Comparison of ENCODE assay signal across 15 cellular contexts in genomic region chr14:64997108-64997794, GRCh38. TPM values are rescaled to one million over a fixed set of nuclear protein-coding genes. Genes with fewer than 3 reads are reported as not detected.
DNase-seq lines count a peak whose midpoint lies in the region; ATAC-seq and TF ChIP-seq lines count a peak whose summit lies in the region.
"Had no signal": no experiment of that assay in that cellular context is flagged by ENCODE, and none has a peak within 500 bp of the region (broad histone marks: within the 10 kb centered on the region; RNA-seq: fewer than 3 reads in every experiment).

No MANE protein-coding gene starts in this region.

- H3K79me2 ChIP-seq in GM23338 (replicated peaks; ENCODE audit: insufficient read depth): peaks cover 8% of the 10 kb centered on the region; the same call in 1 of the 2 replicates

- H3K4me2 ChIP-seq in GM23338: no peak overlapping the region

- H3K9me3 Mint-ChIP-seq in CD4-positive, alpha-beta memory T cell: no peaks in the 10 kb centered on the region
- no peaks in the 10 kb centered on the region for H3K9me3 Mint-ChIP-seq in GM23338
- no peaks in the 10 kb centered on the region; the same call in 1 of the 2 replicates for H3K9me3 Mint-ChIP-seq in WTC11
- no peaks in the 10 kb centered on the region for H3K9me3 Mint-ChIP-seq in progenitor cell of endocrine pancreas (ENCODE audit: low read depth)
- H3K9me3 Mint-ChIP-seq: activated T-helper 1 cell treated with anti-CD3 and anti-CD28 coated beads, Interleukin-12 subunit alpha, Interleukin-12 subunit beta, Interleukin-2, Interleukin-4 antibody, amounts not matched to agents 30 ng/mL and 10 ng/mL and 1 ng/mL, durations not matched to agents 14 hours and 24 hours and 36 hours had no signal

- no peaks in the 10 kb centered on the region for H3K4me1 ChIP-seq in CD4-positive, alpha-beta memory T cell (ENCODE audit: insufficient read depth, low read length)
- H3K4me1 ChIP-seq in GM23338 (ENCODE audit: insufficient read depth): peaks cover 7% of the 10 kb centered on the region
- H3K4me1 ChIP-seq: lower lobe of right lung had no signal

- H3K27ac Mint-ChIP-seq in CD4-positive, alpha-beta memory T cell: peak overlapping the region in 6 of 7 donors; percentile 15 to 76 (median 70)
- H3K27ac Mint-ChIP-seq in GM23338: no peak overlapping the region
- 0 out of 2 replicates have a peak overlapping the region, but pooled peaks have one; percentile 42 for H3K27ac Mint-ChIP-seq in WTC11
- H3K27ac Mint-ChIP-seq in progenitor cell of endocrine pancreas: no peak overlapping the region
- H3K27ac Mint-ChIP-seq: activated T-helper 1 cell treated with anti-CD3 and anti-CD28 coated beads, Interleukin-12 subunit alpha, Interleukin-12 subunit beta, Interleukin-2, Interleukin-4 antibody, amounts not matched to agents 30 ng/mL and 10 ng/mL and 1 ng/mL, durations not matched to agents 14 hours and 24 hours and 36 hours had no signal

- H3K27me3 Mint-ChIP-seq in CD4-positive, alpha-beta memory T cell: no peaks in the 10 kb centered on the region
- H3K27me3 Mint-ChIP-seq in GM23338 (ENCODE audit: insufficient read depth, low read depth, poor library complexity): peaks cover 1% of the 10 kb centered on the region
- no peaks in the 10 kb centered on the region for H3K27me3 Mint-ChIP-seq in WTC11 (ENCODE audit: low read depth)
- no peaks in the 10 kb centered on the region for H3K27me3 Mint-ChIP-seq in progenitor cell of endocrine pancreas

- H3K27me3 ChIP-seq in CD4-positive, alpha-beta memory T cell (ENCODE audit: insufficient read depth, low read length): no peaks in the 10 kb centered on the region
- no peaks in the 10 kb centered on the region for H3K27me3 ChIP-seq in GM23338 (ENCODE audit: insufficient read depth)

- ATAC-seq in GM23338: peak; percentile 85
- ATAC-seq in WTC11: peak; percentile 84
- ATAC-seq in left colon: peak; percentile 72
- no peak for ATAC-seq in left cardiac atrium
- no peak for ATAC-seq in GM21367 (IDR thresholded peaks at IDR 0.05; ENCODE audit: unreplicated experiment)
- ATAC-seq in GM18502 (IDR thresholded peaks at IDR 0.05; ENCODE audit: poor library complexity, unreplicated experiment): no peak
- ATAC-seq: lower lobe of right lung had no signal

- no peaks in the 10 kb centered on the region for H3F3A ChIP-seq in GM23338 (replicated peaks; ENCODE audit: low read depth)

- H3K4me3 ChIP-seq in CD4-positive, alpha-beta memory T cell (ENCODE audit: low read length in 2 of 2): no peak overlapping the region
- no peak overlapping the region for H3K4me3 ChIP-seq in GM23338
- H3K4me3 ChIP-seq: lower lobe of right lung had no signal

- POLR2A ChIA-PET in CD4-positive, alpha-beta memory T cell (lab: Charles Lee; ENCODE audit: partially characterized antibody): interaction anchor here (2.5 kb wide), 1 partner anchor 10 kb away, joined by 10 read pairs; the partner anchor contains the start of gene FNTB
- POLR2A ChIA-PET in WTC11 (lab: Charles Lee): no interaction called here

- TF ChIP-seq CTCF in GM23338 (conservative IDR thresholded peaks at IDR 0.05; ENCODE audit: low read depth in 2 of 2) (no peak), WTC11 (IDR thresholded peaks at IDR 0.05) (no peak), progenitor cell of endocrine pancreas (IDR thresholded peaks at IDR 0.05; ENCODE audit: unreplicated experiment) (no peak)

- peak in 4 of 5 donors; percentile 31 to 44 (median 38) for DNase-seq in CD4-positive, alpha-beta memory T cell
- DNase-seq in GM23338 (ENCODE audit: low spot score) (peak; percentile 50), WTC11 (ENCODE audit: low spot score) (no peak), left colon (no peak), progenitor cell of endocrine pancreas (ENCODE audit: low spot score, unreplicated experiment) (no peak), left cardiac atrium (no peak)
- DNase-seq: cerebellar nuclear complex; lower lobe of right lung; NCI-H1105 treated with DMSO at 0.1 percent for 48 hours; NK-92 treated with Interleukin-12 subunit alpha and Interleukin-12 subunit beta, amount 100 ng/mL, for 24 hours; T1000 had no signal

- no peak overlapping the region for H3K27ac ChIP-seq in CD4-positive, alpha-beta memory T cell (ENCODE audit: low read depth, low read length)
- H3K27ac ChIP-seq in GM23338 (ENCODE audit: low read depth): 0 out of 2 replicates have a peak overlapping the region, but pooled peaks have one; percentile 20
- H3K27ac ChIP-seq: lower lobe of right lung had no signal

- intact Hi-C loops in CD4-positive, alpha-beta memory T cell (cut with micrococcal nuclease): no loop called here
- intact Hi-C loops in left colon (cut with DNase I, micrococcal nuclease): no loop called here
- intact Hi-C loops in left cardiac atrium (cut with DNase I): no loop called here

- no peaks in the 10 kb centered on the region for H4K20me1 ChIP-seq in GM23338 (replicated peaks; ENCODE audit: insufficient read depth)

- no peak overlapping the region for H2AFZ ChIP-seq in GM23338

- no peaks in the 10 kb centered on the region for H3K36me3 Mint-ChIP-seq in CD4-positive, alpha-beta memory T cell
- H3K36me3 Mint-ChIP-seq in GM23338 (ENCODE audit: low read depth) (no peaks in the 10 kb centered on the region), WTC11 (0 out of 2 replicates have a peak, but pooled peaks cover 4% of the 10 kb centered on the region), progenitor cell of endocrine pancreas (ENCODE audit: insufficient read depth) (no peaks in the 10 kb centered on the region)

- H3K36me3 ChIP-seq in CD4-positive, alpha-beta memory T cell (ENCODE audit: insufficient read depth, low read length): no peaks in the 10 kb centered on the region
- H3K36me3 ChIP-seq in GM23338 (ENCODE audit: insufficient read depth): no peaks in the 10 kb centered on the region
- H3K36me3 ChIP-seq: lower lobe of right lung had no signal

- H3K4me3 Mint-ChIP-seq in CD4-positive, alpha-beta memory T cell: peak overlapping the region in 6 of 8 donors; percentile 74 to 91 (median 86)
- H3K4me3 Mint-ChIP-seq in GM23338 (no peak overlapping the region), WTC11 (no peak overlapping the region), progenitor cell of endocrine pancreas (ENCODE audit: low read depth) (no peak overlapping the region)
- H3K4me3 Mint-ChIP-seq: activated T-helper 1 cell treated with anti-CD3 and anti-CD28 coated beads, Interleukin-12 subunit alpha, Interleukin-12 subunit beta, Interleukin-2, Interleukin-4 antibody, amounts not matched to agents 30 ng/mL and 10 ng/mL and 1 ng/mL, durations not matched to agents 14 hours and 24 hours and 36 hours had no signal

- peaks cover 5 to 26% (median 11%) of the 10 kb centered on the region in 4 donors for H3K4me1 Mint-ChIP-seq in CD4-positive, alpha-beta memory T cell
- H3K4me1 Mint-ChIP-seq in GM23338 (peaks cover 13% of the 10 kb centered on the region), WTC11 (peaks cover 27% of the 10 kb centered on the region), progenitor cell of endocrine pancreas (ENCODE audit: low read depth) (peaks cover 4% of the 10 kb centered on the region)

- CTCF ChIA-PET in CD4-positive, alpha-beta memory T cell (lab: Charles Lee; ENCODE audit: partially characterized antibody): interaction anchor here (0.5 to 1.1 kb wide), 2 partner anchors 10 to 309 kb away, joined by 3 read pairs; no protein-coding TSS in a partner anchor
- CTCF ChIA-PET in WTC11 (lab: Charles Lee): interaction anchor here (1.4 kb wide), 1 partner anchor 22 kb away, joined by 4 read pairs; no protein-coding TSS in a partner anchor

- H3K9me2 ChIP-seq in GM23338 (ENCODE audit: insufficient read depth): no peaks in the 10 kb centered on the region

- H3K9me3 ChIP-seq in CD4-positive, alpha-beta memory T cell (ENCODE audit: control insufficient read depth in 1 of 2, low read length in 2 of 2): no peaks in the 10 kb centered on the region
- H3K9me3 ChIP-seq: lower lobe of right lung had no signal

TF ChIP-seq in GM23338, 12 proteins besides CTCF, POLR2A, EP300 and RAD21 (continues in another document):
- TF ChIP-seq NANOG (IDR thresholded peaks at IDR 0.05; ENCODE audit: borderline replicate concordance): no peak

TF ChIP-seq in WTC11, 78 proteins besides CTCF, POLR2A, EP300 and RAD21 (continues in another document):
- TF ChIP-seq SOX15 (CRISPR knock-in tag; IDR thresholded peaks at IDR 0.05) (no peak), TCF7 (CRISPR knock-in tag; IDR thresholded peaks at IDR 0.05; ENCODE audit: low read depth) (no peak), ESRRA (CRISPR knock-in tag; IDR thresholded peaks at IDR 0.05; ENCODE audit: borderline replicate concordance) (no peak), FOXK1 (CRISPR knock-in tag; IDR thresholded peaks at IDR 0.05) (no peak)

RNA-seq across cellular contexts. Expression of gene FNTB, which starts 10.6 kb away (rescaled TPM):
- total RNA-seq in CD4-positive, alpha-beta memory T cell: 10 to 100 TPM; 12.1 to 13.6 TPM
- 10 to 100 TPM in 1 of 2 donors, 1 to 10 TPM in 1; 4.5 to 11.6 TPM for polyA plus RNA-seq in CD4-positive, alpha-beta memory T cell
- total RNA-seq in GM23338 (2014; rRNA removed; shearing (Covaris generic)): 10.7 and 12.5 TPM in 2 replicates
- polyA plus RNA-seq in GM23338 (2016; fragmentation: Nextera tagmentation; extraction: Ambion mirVana): 7.8 and 8.6 TPM in 2 replicates
- 14.2 to 18.2 TPM (median 17.3 TPM) in 3 replicates for total RNA-seq in WTC11 (2021)
- total RNA-seq in left colon: 10 to 100 TPM; 11.0 to 14.2 TPM
- 20.2 and 22.4 TPM in 2 replicates for total RNA-seq in progenitor cell of endocrine pancreas
- 10 to 100 TPM; 13.1 to 15.9 TPM for total RNA-seq in left cardiac atrium

RNA-seq across cellular contexts. Expression of gene RAB15, which starts 25.1 kb away (rescaled TPM):
- 1 to 10 TPM; 5.2 to 5.4 TPM for total RNA-seq in CD4-positive, alpha-beta memory T cell
- 1 to 10 TPM; 2.3 to 6.7 TPM for polyA plus RNA-seq in CD4-positive, alpha-beta memory T cell
- total RNA-seq in GM23338 (2014; rRNA removed; shearing (Covaris generic)): 43.3 and 47.3 TPM in 2 replicates
- polyA plus RNA-seq in GM23338 (2016; fragmentation: Nextera tagmentation; extraction: Ambion mirVana): 17.4 and 20.0 TPM in 2 replicates
- 38.4 to 49.1 TPM (median 38.6 TPM) in 3 replicates for total RNA-seq in WTC11 (2021)
- 10 to 100 TPM; 25.9 to 40.3 TPM for total RNA-seq in left colon
- 27.6 and 28.6 TPM in 2 replicates for total RNA-seq in progenitor cell of endocrine pancreas
- total RNA-seq in left cardiac atrium: 10 to 100 TPM; 12.9 to 51.4 TPM

RNA-seq across cellular contexts. Expression of gene GPX2, which starts 54.7 kb away (rescaled TPM):
- total RNA-seq in CD4-positive, alpha-beta memory T cell: not detected
- polyA plus RNA-seq in CD4-positive, alpha-beta memory T cell: not detected
- total RNA-seq in GM23338 (2014; rRNA removed; shearing (Covaris generic)): 1.8 and 2.2 TPM in 2 replicates
- polyA plus RNA-seq in GM23338 (2016; fragmentation: Nextera tagmentation; extraction: Ambion mirVana): 0.78 TPM in 2 replicates
- total RNA-seq in WTC11 (2021) (0.80 to 1.5 TPM (median 1.0 TPM) in 3 replicates), left colon (100 to 1,000 TPM; 172 to 672 TPM), progenitor cell of endocrine pancreas (11.0 and 13.9 TPM in 2 replicates), left cardiac atrium (not detected)
- total RNA-seq: activated T-helper 1 cell treated with anti-CD3 and anti-CD28 coated beads, Interleukin-12 subunit alpha, Interleukin-12 subunit beta, Interleukin-2, Interleukin-4 antibody, amounts not matched to agents 30 ng/mL and 10 ng/mL and 1 ng/mL, durations not matched to agents 14 hours and 24 hours and 36 hours; frontal cortex; lower lobe of right lung had no signal

Comparison
In these comparisons a context has a peak if more than half of its experiments do, and no peak if none do; other contexts are left out.
1. DNase-seq: peak in CD4-positive, alpha-beta memory T cell (4 of 5) and GM23338 (single experiment); none in WTC11 (single experiment), left colon (0 of 2), progenitor cell of endocrine pancreas (single experiment) and left cardiac atrium (single experiment).
2. H3K27ac Mint-ChIP-seq: peak in CD4-positive, alpha-beta memory T cell (6 of 7) and WTC11 (single experiment); none in GM23338 (single experiment) and progenitor cell of endocrine pancreas (single experiment).
3. H3K4me3 Mint-ChIP-seq: peak in CD4-positive, alpha-beta memory T cell (6 of 8); none in GM23338 (single experiment), WTC11 (single experiment) and progenitor cell of endocrine pancreas (single experiment).
4. ATAC-seq: peak in GM23338 (single experiment), WTC11 (single experiment) and left colon (single experiment); none in left cardiac atrium (0 of 2), GM21367 (single experiment) and GM18502 (single experiment).
5. RNA of gene GPX2, which starts 54.7 kb away (total RNA-seq): 172 to 672 TPM in left colon; 11.0 to 13.9 TPM in progenitor cell of endocrine pancreas, 1.8 to 2.2 TPM in GM23338, 0.80 to 1.5 TPM in WTC11, not detected in left cardiac atrium and not detected in CD4-positive, alpha-beta memory T cell; every median in the first group is over 10 times any median in the second.